ENCODE assay signal across 1 cellular context in the genomic region with DNA sequence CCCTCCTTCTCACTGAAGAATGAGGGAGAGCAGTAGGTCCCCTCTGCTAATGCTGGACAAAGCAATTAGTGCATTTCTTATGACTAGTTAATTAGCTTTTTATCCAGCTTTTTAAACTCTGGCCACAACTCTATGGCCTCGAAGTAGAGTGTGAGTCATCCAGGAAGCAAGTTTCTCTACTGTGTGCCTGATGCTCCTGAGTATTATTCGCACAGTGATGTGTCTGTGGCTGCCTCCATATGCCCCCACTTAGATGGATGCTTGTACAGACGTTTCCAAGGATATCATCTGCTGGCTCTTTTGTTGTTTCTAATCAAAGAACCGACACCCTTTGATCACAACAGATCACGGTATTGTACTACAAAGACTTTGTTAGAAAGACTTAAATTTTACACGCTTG.
TF ChIP-seq lines count a peak whose summit lies in the region.

No MANE protein-coding gene starts in this region.

TF ChIP-seq in HepG2, 621 proteins besides CTCF, POLR2A, EP300 and RAD21 (continued from another document and continues in another):
- TF ChIP-seq ZBTB38 (CRISPR knock-in tag; IDR thresholded peaks at IDR 0.05) (no peak), BCL6 (CRISPR knock-in tag; IDR thresholded peaks at IDR 0.05) (peak; percentile 13; the same call in 1 of the 2 replicates), EEA1 (CRISPR knock-in tag; IDR thresholded peaks at IDR 0.05; ENCODE audit: borderline replicate concordance) (no peak), PAF1 (CRISPR knock-in tag; IDR thresholded peaks at IDR 0.05) (no peak), CREB1 (IDR thresholded peaks at IDR 0.05) (no peak), CREB1 (CRISPR knock-in tag; IDR thresholded peaks at IDR 0.05) (no peak), ZIK1 (CRISPR knock-in tag; IDR thresholded peaks at IDR 0.05; ENCODE audit: borderline replicate concordance, low read depth) (no peak), ZNF761 (CRISPR knock-in tag; conservative IDR thresholded peaks at IDR 0.05) (no peak), THAP11 (CRISPR knock-in tag; IDR thresholded peaks at IDR 0.05) (no peak), JUND (CRISPR knock-in tag; IDR thresholded peaks at IDR 0.05) (0 out of 2 replicates have a peak, but pooled peaks have one; percentile 22), HOXA3 (CRISPR knock-in tag; IDR thresholded peaks at IDR 0.05) (no peak), TBX3 (IDR thresholded peaks at IDR 0.05; ENCODE audit: borderline replicate concordance) (0 out of 2 replicates have a peak, but pooled peaks have one; percentile 11), SMAD3 (CRISPR knock-in tag; IDR thresholded peaks at IDR 0.05) (no peak), NR2F6 (IDR thresholded peaks at IDR 0.05) (no peak), NR2F6 (CRISPR knock-in tag; IDR thresholded peaks at IDR 0.05) (no peak), ZNF510 (CRISPR knock-in tag; IDR thresholded peaks at IDR 0.05; ENCODE audit: low read depth) (no peak), ZNF326 (CRISPR knock-in tag; IDR thresholded peaks at IDR 0.05; ENCODE audit: borderline replicate concordance) (no peak), NBN (conservative IDR thresholded peaks at IDR 0.05) (no peak), NR2C2 (CRISPR knock-in tag; IDR thresholded peaks at IDR 0.05; ENCODE audit: borderline replicate concordance) (no peak), KMT2B (CRISPR knock-in tag; IDR thresholded peaks at IDR 0.05) (0 out of 2 replicates have a peak, but pooled peaks have one; percentile 8), AKAP8 (CRISPR knock-in tag; IDR thresholded peaks at IDR 0.05) (no peak), ZMAT3 (CRISPR knock-in tag; conservative IDR thresholded peaks at IDR 0.05) (no peak), CHD4 (IDR thresholded peaks at IDR 0.05; ENCODE audit: borderline replicate concordance, low read length) (0 out of 2 replicates have a peak, but pooled peaks have one; percentile 5), ELF3 (CRISPR knock-in tag; IDR thresholded peaks at IDR 0.05) (peak; percentile 84), ZNF225 (CRISPR knock-in tag; IDR thresholded peaks at IDR 0.05) (no peak), EED (CRISPR knock-in tag; IDR thresholded peaks at IDR 0.05) (no peak)
- TF ChIP-seq, protein P1, sequence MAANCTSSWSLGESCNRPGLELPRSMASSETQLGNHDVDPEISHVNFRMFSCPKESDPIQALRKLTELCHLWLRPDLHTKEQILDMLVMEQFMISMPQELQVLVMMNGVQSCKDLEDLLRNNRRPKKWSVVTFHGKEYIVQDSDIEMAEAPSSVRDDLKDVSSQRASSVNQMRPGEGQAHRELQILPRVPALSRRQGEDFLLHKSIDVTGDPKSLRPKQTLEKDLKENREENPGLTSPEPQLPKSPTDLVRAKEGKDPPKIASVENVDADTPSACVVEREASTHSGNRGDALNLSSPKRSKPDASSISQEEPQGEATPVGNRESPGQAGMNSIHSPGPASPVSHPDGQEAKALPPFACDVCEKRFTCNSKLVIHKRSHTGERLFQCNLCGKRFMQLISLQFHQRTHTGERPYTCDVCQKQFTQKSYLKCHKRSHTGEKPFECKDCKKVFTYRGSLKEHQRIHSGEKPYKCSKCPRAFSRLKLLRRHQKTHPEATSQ (CRISPR knock-in tag; IDR thresholded peaks at IDR 0.05; ENCODE audit: borderline replicate concordance) = no peak
- TF ChIP-seq, protein P2, sequence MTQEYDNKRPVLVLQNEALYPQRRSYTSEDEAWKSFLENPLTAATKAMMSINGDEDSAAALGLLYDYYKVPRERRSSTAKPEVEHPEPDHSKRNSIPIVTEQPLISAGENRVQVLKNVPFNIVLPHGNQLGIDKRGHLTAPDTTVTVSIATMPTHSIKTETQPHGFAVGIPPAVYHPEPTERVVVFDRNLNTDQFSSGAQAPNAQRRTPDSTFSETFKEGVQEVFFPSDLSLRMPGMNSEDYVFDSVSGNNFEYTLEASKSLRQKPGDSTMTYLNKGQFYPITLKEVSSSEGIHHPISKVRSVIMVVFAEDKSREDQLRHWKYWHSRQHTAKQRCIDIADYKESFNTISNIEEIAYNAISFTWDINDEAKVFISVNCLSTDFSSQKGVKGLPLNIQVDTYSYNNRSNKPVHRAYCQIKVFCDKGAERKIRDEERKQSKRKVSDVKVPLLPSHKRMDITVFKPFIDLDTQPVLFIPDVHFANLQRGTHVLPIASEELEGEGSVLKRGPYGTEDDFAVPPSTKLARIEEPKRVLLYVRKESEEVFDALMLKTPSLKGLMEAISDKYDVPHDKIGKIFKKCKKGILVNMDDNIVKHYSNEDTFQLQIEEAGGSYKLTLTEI (CRISPR knock-in tag; conservative IDR thresholded peaks at IDR 0.05) = no peak
- TF ChIP-seq, protein P3, sequence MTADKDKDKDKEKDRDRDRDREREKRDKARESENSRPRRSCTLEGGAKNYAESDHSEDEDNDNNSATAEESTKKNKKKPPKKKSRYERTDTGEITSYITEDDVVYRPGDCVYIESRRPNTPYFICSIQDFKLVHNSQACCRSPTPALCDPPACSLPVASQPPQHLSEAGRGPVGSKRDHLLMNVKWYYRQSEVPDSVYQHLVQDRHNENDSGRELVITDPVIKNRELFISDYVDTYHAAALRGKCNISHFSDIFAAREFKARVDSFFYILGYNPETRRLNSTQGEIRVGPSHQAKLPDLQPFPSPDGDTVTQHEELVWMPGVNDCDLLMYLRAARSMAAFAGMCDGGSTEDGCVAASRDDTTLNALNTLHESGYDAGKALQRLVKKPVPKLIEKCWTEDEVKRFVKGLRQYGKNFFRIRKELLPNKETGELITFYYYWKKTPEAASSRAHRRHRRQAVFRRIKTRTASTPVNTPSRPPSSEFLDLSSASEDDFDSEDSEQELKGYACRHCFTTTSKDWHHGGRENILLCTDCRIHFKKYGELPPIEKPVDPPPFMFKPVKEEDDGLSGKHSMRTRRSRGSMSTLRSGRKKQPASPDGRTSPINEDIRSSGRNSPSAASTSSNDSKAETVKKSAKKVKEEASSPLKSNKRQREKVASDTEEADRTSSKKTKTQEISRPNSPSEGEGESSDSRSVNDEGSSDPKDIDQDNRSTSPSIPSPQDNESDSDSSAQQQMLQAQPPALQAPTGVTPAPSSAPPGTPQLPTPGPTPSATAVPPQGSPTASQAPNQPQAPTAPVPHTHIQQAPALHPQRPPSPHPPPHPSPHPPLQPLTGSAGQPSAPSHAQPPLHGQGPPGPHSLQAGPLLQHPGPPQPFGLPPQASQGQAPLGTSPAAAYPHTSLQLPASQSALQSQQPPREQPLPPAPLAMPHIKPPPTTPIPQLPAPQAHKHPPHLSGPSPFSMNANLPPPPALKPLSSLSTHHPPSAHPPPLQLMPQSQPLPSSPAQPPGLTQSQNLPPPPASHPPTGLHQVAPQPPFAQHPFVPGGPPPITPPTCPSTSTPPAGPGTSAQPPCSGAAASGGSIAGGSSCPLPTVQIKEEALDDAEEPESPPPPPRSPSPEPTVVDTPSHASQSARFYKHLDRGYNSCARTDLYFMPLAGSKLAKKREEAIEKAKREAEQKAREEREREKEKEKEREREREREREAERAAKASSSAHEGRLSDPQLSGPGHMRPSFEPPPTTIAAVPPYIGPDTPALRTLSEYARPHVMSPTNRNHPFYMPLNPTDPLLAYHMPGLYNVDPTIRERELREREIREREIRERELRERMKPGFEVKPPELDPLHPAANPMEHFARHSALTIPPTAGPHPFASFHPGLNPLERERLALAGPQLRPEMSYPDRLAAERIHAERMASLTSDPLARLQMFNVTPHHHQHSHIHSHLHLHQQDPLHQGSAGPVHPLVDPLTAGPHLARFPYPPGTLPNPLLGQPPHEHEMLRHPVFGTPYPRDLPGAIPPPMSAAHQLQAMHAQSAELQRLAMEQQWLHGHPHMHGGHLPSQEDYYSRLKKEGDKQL (CRISPR knock-in tag; IDR thresholded peaks at IDR 0.05; ENCODE audit: low read depth) = no peak
- TF ChIP-seq, protein P4, sequence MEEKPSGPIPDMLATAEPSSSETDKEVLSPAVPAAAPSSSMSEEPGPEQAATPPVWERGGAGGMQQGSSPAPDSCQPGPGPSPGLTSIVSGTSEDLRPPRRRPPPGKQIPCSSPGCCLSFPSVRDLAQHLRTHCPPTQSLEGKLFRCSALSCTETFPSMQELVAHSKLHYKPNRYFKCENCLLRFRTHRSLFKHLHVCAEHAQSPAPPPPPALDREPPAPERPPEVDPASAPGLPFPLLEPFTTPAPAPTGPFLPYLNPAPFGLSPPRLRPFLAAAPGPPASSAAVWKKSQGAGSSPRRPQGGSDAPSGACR (CRISPR knock-in tag; IDR thresholded peaks at IDR 0.05) = no peak
- TF ChIP-seq, protein P5, sequence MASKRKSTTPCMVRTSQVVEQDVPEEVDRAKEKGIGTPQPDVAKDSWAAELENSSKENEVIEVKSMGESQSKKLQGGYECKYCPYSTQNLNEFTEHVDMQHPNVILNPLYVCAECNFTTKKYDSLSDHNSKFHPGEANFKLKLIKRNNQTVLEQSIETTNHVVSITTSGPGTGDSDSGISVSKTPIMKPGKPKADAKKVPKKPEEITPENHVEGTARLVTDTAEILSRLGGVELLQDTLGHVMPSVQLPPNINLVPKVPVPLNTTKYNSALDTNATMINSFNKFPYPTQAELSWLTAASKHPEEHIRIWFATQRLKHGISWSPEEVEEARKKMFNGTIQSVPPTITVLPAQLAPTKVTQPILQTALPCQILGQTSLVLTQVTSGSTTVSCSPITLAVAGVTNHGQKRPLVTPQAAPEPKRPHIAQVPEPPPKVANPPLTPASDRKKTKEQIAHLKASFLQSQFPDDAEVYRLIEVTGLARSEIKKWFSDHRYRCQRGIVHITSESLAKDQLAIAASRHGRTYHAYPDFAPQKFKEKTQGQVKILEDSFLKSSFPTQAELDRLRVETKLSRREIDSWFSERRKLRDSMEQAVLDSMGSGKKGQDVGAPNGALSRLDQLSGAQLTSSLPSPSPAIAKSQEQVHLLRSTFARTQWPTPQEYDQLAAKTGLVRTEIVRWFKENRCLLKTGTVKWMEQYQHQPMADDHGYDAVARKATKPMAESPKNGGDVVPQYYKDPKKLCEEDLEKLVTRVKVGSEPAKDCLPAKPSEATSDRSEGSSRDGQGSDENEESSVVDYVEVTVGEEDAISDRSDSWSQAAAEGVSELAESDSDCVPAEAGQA (IDR thresholded peaks at IDR 0.05; ENCODE audit: low read depth) = no peak
- TF ChIP-seq, protein P5 (CRISPR knock-in tag; IDR thresholded peaks at IDR 0.05; ENCODE audit: borderline replicate concordance) = no peak
- TF ChIP-seq, protein P6, sequence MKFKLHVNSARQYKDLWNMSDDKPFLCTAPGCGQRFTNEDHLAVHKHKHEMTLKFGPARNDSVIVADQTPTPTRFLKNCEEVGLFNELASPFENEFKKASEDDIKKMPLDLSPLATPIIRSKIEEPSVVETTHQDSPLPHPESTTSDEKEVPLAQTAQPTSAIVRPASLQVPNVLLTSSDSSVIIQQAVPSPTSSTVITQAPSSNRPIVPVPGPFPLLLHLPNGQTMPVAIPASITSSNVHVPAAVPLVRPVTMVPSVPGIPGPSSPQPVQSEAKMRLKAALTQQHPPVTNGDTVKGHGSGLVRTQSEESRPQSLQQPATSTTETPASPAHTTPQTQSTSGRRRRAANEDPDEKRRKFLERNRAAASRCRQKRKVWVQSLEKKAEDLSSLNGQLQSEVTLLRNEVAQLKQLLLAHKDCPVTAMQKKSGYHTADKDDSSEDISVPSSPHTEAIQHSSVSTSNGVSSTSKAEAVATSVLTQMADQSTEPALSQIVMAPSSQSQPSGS (CRISPR knock-in tag; IDR thresholded peaks at IDR 0.05) = no peak
- TF ChIP-seq, protein P7, sequence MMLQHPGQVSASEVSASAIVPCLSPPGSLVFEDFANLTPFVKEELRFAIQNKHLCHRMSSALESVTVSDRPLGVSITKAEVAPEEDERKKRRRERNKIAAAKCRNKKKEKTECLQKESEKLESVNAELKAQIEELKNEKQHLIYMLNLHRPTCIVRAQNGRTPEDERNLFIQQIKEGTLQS (CRISPR knock-in tag; IDR thresholded peaks at IDR 0.05) = peak; percentile 68; the same call in 1 of the 2 replicates
- TF ChIP-seq, protein P8, sequence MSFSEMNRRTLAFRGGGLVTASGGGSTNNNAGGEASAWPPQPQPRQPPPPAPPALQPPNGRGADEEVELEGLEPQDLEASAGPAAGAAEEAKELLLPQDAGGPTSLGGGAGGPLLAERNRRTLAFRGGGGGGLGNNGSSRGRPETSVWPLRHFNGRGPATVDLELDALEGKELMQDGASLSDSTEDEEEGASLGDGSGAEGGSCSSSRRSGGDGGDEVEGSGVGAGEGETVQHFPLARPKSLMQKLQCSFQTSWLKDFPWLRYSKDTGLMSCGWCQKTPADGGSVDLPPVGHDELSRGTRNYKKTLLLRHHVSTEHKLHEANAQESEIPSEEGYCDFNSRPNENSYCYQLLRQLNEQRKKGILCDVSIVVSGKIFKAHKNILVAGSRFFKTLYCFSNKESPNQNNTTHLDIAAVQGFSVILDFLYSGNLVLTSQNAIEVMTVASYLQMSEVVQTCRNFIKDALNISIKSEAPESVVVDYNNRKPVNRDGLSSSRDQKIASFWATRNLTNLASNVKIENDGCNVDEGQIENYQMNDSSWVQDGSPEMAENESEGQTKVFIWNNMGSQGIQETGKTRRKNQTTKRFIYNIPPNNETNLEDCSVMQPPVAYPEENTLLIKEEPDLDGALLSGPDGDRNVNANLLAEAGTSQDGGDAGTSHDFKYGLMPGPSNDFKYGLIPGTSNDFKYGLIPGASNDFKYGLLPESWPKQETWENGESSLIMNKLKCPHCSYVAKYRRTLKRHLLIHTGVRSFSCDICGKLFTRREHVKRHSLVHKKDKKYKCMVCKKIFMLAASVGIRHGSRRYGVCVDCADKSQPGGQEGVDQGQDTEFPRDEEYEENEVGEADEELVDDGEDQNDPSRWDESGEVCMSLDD (CRISPR knock-in tag; IDR thresholded peaks at IDR 0.05; ENCODE audit: borderline replicate concordance) = no peak
